Comparison of ENCODE assay signal across 1 cellular context in the genomic region with DNA sequence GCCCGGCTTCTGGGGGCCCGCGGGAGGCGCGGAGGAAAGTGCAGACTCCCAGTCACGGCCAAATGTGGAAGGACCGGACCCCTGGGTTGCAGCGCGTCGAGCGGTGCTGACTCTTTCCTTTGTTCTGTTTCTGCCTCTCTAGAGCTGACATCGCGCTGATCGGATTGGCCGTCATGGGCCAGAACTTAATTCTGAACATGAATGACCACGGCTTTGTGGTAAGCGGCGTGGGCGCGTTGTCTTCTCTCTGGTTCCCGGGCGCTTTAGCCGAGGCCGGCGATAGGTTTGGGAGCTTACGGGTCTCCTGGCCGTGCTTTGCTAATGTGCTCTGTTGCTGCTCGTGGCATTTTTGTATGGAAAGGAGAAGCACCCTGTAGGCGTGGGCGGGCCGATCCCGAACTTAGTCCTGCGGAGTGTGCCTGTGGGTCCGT.
TF ChIP-seq lines count a peak whose summit lies in the region.

No MANE protein-coding gene starts in this region.

TF ChIP-seq in K562, 482 proteins besides CTCF, POLR2A, EP300 and RAD21 (continued from another document and continues in another):
- TF ChIP-seq, protein P1, sequence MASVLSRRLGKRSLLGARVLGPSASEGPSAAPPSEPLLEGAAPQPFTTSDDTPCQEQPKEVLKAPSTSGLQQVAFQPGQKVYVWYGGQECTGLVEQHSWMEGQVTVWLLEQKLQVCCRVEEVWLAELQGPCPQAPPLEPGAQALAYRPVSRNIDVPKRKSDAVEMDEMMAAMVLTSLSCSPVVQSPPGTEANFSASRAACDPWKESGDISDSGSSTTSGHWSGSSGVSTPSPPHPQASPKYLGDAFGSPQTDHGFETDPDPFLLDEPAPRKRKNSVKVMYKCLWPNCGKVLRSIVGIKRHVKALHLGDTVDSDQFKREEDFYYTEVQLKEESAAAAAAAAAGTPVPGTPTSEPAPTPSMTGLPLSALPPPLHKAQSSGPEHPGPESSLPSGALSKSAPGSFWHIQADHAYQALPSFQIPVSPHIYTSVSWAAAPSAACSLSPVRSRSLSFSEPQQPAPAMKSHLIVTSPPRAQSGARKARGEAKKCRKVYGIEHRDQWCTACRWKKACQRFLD (CRISPR knock-in tag; IDR thresholded peaks at IDR 0.05) = peak; percentile 20; the same call in 1 of the 2 replicates
- TF ChIP-seq HIVEP1 (CRISPR knock-in tag; IDR thresholded peaks at IDR 0.05) (no peak), NCOA4 (IDR thresholded peaks at IDR 0.05; ENCODE audit: partially characterized antibody) (no peak), ATF1 (CRISPR knock-in tag; IDR thresholded peaks at IDR 0.05) (no peak), ATF1 (tag; IDR thresholded peaks at IDR 0.05) (no peak), GABPB1 (CRISPR knock-in tag; IDR thresholded peaks at IDR 0.05) (no peak), TEAD1 (CRISPR knock-in tag; IDR thresholded peaks at IDR 0.05) (peak in 1 of 2 experiments; percentile 47; a peak in 1 of 4 replicates), ZC3H11A (IDR thresholded peaks at IDR 0.05; ENCODE audit: low read depth, low read length) (no peak), SP1 (CRISPR knock-in tag; IDR thresholded peaks at IDR 0.05) (no peak), POLR3G (IDR thresholded peaks at IDR 0.05; ENCODE audit: extremely low read depth, insufficient read length, insufficient replicate concordance) (no peak), MBD2 (IDR thresholded peaks at IDR 0.05; ENCODE audit: borderline replicate concordance, low read depth) (no peak), ZNF75A (CRISPR knock-in tag; IDR thresholded peaks at IDR 0.05) (no peak), SAFB (IDR thresholded peaks at IDR 0.05; ENCODE audit: borderline replicate concordance, low read depth, low read length) (no peak), NBN (IDR thresholded peaks at IDR 0.05; ENCODE audit: low read depth) (no peak), NR4A1 (CRISPR knock-in tag; IDR thresholded peaks at IDR 0.05) (0 out of 2 replicates have a peak, but pooled peaks have one; percentile 5), NR4A1 (tag; IDR thresholded peaks at IDR 0.05) (no peak), MYNN (IDR thresholded peaks at IDR 0.05) (no peak), MYNN (CRISPR knock-in tag; IDR thresholded peaks at IDR 0.05) (no peak), ZNF24 (IDR thresholded peaks at IDR 0.05) (no peak; the same call in 1 of the 2 replicates), PTBP1 (IDR thresholded peaks at IDR 0.05; ENCODE audit: low read depth, low read length) (no peak)
- TF ChIP-seq, protein P2, sequence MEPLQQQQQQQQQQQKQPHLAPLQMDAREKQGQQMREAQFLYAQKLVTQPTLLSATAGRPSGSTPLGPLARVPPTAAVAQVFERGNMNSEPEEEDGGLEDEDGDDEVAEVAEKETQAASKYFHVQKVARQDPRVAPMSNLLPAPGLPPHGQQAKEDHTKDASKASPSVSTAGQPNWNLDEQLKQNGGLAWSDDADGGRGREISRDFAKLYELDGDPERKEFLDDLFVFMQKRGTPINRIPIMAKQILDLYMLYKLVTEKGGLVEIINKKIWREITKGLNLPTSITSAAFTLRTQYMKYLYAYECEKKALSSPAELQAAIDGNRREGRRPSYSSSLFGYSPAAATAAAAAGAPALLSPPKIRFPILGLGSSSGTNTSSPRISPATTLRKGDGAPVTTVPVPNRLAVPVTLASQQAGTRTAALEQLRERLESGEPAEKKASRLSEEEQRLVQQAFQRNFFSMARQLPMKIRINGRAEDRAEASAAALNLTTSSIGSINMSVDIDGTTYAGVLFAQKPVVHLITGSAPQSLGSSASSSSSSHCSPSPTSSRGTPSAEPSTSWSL (CRISPR knock-in tag; IDR thresholded peaks at IDR 0.05; ENCODE audit: borderline replicate concordance) = no peak
- TF ChIP-seq, protein P3, sequence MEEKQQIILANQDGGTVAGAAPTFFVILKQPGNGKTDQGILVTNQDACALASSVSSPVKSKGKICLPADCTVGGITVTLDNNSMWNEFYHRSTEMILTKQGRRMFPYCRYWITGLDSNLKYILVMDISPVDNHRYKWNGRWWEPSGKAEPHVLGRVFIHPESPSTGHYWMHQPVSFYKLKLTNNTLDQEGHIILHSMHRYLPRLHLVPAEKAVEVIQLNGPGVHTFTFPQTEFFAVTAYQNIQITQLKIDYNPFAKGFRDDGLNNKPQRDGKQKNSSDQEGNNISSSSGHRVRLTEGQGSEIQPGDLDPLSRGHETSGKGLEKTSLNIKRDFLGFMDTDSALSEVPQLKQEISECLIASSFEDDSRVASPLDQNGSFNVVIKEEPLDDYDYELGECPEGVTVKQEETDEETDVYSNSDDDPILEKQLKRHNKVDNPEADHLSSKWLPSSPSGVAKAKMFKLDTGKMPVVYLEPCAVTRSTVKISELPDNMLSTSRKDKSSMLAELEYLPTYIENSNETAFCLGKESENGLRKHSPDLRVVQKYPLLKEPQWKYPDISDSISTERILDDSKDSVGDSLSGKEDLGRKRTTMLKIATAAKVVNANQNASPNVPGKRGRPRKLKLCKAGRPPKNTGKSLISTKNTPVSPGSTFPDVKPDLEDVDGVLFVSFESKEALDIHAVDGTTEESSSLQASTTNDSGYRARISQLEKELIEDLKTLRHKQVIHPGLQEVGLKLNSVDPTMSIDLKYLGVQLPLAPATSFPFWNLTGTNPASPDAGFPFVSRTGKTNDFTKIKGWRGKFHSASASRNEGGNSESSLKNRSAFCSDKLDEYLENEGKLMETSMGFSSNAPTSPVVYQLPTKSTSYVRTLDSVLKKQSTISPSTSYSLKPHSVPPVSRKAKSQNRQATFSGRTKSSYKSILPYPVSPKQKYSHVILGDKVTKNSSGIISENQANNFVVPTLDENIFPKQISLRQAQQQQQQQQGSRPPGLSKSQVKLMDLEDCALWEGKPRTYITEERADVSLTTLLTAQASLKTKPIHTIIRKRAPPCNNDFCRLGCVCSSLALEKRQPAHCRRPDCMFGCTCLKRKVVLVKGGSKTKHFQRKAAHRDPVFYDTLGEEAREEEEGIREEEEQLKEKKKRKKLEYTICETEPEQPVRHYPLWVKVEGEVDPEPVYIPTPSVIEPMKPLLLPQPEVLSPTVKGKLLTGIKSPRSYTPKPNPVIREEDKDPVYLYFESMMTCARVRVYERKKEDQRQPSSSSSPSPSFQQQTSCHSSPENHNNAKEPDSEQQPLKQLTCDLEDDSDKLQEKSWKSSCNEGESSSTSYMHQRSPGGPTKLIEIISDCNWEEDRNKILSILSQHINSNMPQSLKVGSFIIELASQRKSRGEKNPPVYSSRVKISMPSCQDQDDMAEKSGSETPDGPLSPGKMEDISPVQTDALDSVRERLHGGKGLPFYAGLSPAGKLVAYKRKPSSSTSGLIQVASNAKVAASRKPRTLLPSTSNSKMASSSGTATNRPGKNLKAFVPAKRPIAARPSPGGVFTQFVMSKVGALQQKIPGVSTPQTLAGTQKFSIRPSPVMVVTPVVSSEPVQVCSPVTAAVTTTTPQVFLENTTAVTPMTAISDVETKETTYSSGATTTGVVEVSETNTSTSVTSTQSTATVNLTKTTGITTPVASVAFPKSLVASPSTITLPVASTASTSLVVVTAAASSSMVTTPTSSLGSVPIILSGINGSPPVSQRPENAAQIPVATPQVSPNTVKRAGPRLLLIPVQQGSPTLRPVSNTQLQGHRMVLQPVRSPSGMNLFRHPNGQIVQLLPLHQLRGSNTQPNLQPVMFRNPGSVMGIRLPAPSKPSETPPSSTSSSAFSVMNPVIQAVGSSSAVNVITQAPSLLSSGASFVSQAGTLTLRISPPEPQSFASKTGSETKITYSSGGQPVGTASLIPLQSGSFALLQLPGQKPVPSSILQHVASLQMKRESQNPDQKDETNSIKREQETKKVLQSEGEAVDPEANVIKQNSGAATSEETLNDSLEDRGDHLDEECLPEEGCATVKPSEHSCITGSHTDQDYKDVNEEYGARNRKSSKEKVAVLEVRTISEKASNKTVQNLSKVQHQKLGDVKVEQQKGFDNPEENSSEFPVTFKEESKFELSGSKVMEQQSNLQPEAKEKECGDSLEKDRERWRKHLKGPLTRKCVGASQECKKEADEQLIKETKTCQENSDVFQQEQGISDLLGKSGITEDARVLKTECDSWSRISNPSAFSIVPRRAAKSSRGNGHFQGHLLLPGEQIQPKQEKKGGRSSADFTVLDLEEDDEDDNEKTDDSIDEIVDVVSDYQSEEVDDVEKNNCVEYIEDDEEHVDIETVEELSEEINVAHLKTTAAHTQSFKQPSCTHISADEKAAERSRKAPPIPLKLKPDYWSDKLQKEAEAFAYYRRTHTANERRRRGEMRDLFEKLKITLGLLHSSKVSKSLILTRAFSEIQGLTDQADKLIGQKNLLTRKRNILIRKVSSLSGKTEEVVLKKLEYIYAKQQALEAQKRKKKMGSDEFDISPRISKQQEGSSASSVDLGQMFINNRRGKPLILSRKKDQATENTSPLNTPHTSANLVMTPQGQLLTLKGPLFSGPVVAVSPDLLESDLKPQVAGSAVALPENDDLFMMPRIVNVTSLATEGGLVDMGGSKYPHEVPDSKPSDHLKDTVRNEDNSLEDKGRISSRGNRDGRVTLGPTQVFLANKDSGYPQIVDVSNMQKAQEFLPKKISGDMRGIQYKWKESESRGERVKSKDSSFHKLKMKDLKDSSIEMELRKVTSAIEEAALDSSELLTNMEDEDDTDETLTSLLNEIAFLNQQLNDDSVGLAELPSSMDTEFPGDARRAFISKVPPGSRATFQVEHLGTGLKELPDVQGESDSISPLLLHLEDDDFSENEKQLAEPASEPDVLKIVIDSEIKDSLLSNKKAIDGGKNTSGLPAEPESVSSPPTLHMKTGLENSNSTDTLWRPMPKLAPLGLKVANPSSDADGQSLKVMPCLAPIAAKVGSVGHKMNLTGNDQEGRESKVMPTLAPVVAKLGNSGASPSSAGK (IDR thresholded peaks at IDR 0.05) = no peak
- TF ChIP-seq, protein P4, sequence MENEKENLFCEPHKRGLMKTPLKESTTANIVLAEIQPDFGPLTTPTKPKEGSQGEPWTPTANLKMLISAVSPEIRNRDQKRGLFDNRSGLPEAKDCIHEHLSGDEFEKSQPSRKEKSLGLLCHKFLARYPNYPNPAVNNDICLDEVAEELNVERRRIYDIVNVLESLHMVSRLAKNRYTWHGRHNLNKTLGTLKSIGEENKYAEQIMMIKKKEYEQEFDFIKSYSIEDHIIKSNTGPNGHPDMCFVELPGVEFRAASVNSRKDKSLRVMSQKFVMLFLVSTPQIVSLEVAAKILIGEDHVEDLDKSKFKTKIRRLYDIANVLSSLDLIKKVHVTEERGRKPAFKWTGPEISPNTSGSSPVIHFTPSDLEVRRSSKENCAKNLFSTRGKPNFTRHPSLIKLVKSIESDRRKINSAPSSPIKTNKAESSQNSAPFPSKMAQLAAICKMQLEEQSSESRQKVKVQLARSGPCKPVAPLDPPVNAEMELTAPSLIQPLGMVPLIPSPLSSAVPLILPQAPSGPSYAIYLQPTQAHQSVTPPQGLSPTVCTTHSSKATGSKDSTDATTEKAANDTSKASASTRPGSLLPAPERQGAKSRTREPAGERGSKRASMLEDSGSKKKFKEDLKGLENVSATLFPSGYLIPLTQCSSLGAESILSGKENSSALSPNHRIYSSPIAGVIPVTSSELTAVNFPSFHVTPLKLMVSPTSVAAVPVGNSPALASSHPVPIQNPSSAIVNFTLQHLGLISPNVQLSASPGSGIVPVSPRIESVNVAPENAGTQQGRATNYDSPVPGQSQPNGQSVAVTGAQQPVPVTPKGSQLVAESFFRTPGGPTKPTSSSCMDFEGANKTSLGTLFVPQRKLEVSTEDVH (IDR thresholded peaks at IDR 0.05; ENCODE audit: low read depth, partially characterized antibody) = no peak
- TF ChIP-seq, protein P5, sequence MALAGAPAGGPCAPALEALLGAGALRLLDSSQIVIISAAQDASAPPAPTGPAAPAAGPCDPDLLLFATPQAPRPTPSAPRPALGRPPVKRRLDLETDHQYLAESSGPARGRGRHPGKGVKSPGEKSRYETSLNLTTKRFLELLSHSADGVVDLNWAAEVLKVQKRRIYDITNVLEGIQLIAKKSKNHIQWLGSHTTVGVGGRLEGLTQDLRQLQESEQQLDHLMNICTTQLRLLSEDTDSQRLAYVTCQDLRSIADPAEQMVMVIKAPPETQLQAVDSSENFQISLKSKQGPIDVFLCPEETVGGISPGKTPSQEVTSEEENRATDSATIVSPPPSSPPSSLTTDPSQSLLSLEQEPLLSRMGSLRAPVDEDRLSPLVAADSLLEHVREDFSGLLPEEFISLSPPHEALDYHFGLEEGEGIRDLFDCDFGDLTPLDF (CRISPR knock-in tag; IDR thresholded peaks at IDR 0.05) = peak; percentile 10; the same call in 1 of the 2 replicates
- TF ChIP-seq, protein P6, sequence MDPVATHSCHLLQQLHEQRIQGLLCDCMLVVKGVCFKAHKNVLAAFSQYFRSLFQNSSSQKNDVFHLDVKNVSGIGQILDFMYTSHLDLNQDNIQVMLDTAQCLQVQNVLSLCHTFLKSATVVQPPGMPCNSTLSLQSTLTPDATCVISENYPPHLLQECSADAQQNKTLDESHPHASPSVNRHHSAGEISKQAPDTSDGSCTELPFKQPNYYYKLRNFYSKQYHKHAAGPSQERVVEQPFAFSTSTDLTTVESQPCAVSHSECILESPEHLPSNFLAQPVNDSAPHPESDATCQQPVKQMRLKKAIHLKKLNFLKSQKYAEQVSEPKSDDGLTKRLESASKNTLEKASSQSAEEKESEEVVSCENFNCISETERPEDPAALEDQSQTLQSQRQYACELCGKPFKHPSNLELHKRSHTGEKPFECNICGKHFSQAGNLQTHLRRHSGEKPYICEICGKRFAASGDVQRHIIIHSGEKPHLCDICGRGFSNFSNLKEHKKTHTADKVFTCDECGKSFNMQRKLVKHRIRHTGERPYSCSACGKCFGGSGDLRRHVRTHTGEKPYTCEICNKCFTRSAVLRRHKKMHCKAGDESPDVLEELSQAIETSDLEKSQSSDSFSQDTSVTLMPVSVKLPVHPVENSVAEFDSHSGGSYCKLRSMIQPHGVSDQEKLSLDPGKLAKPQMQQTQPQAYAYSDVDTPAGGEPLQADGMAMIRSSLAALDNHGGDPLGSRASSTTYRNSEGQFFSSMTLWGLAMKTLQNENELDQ (CRISPR knock-in tag; IDR thresholded peaks at IDR 0.05; ENCODE audit: borderline replicate concordance) = no peak
- TF ChIP-seq, protein P7, sequence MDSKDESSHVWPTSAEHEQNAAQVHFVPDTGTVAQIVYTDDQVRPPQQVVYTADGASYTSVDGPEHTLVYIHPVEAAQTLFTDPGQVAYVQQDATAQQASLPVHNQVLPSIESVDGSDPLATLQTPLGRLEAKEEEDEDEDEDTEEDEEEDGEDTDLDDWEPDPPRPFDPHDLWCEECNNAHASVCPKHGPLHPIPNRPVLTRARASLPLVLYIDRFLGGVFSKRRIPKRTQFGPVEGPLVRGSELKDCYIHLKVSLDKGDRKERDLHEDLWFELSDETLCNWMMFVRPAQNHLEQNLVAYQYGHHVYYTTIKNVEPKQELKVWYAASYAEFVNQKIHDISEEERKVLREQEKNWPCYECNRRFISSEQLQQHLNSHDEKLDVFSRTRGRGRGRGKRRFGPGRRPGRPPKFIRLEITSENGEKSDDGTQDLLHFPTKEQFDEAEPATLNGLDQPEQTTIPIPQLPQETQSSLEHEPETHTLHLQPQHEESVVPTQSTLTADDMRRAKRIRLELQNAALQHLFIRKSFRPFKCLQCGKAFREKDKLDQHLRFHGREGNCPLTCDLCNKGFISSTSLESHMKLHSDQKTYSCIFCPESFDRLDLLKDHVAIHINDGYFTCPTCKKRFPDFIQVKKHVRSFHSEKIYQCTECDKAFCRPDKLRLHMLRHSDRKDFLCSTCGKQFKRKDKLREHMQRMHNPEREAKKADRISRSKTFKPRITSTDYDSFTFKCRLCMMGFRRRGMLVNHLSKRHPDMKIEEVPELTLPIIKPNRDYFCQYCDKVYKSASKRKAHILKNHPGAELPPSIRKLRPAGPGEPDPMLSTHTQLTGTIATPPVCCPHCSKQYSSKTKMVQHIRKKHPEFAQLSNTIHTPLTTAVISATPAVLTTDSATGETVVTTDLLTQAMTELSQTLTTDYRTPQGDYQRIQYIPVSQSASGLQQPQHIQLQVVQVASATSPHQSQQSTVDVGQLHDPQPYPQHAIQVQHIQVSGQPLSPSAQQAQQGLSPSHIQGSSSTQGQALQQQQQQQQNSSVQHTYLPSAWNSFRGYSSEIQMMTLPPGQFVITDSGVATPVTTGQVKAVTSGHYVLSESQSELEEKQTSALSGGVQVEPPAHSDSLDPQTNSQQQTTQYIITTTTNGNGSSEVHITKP (IDR thresholded peaks at IDR 0.05; ENCODE audit: partially characterized antibody) = no peak
